ENCODE assay signal across 1 cellular context in the genomic region with DNA sequence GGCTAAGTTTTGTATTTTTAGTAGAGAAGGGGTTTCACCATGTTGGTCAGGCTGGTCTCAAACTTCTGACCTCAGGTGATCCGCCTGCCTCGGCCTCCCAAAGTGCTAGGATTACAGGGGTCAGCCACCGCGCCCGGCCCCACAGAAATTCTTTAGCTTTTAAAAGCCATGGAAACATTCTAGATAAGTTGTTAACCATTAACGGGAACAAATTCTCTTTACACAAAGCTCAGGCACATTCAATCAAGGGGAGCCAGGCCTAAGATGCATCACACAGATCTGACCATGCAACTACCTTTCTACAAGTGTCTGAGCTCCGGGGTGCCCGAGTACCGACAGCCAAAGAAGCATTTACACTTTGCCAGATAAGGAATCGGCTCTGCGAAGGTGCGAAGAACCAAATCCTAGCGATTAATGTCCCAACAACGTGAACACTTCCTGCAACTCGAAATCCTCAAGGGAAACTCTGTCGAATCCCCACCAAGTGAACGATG.
TF ChIP-seq lines count a peak whose summit lies in the region.

No MANE protein-coding gene starts in this region.

TF ChIP-seq in H1, 55 proteins besides CTCF, POLR2A, EP300 and RAD21:
- TF ChIP-seq ATF3 (IDR thresholded peaks at IDR 0.05; ENCODE audit: insufficient read depth, low read depth, low read length), result no peak
- TF ChIP-seq BCL11A (IDR thresholded peaks at IDR 0.05; ENCODE audit: low read depth in 2 of 2, low read length in 2 of 2), result no peak
- TF ChIP-seq CHD1 (IDR thresholded peaks at IDR 0.05; ENCODE audit: low read depth, low read length), result no peak
- no peak for TF ChIP-seq NRF1 (IDR thresholded peaks at IDR 0.05; ENCODE audit: low read depth, low read length)
- TF ChIP-seq CBX8 (IDR thresholded peaks at IDR 0.05; ENCODE audit: borderline replicate concordance, low read depth, low read length), result no peak
- no peak for TF ChIP-seq MAFK (IDR thresholded peaks at IDR 0.05; ENCODE audit: low read depth, low read length)
- no peak for TF ChIP-seq SP4 (IDR thresholded peaks at IDR 0.05; ENCODE audit: low read length)
- no peak for TF ChIP-seq SIRT6 (IDR thresholded peaks at IDR 0.05; ENCODE audit: low read length)
- no peak for TF ChIP-seq CREB1 (IDR thresholded peaks at IDR 0.05)
- no peak for TF ChIP-seq ATF2 (IDR thresholded peaks at IDR 0.05; ENCODE audit: low read length)
- no peak for TF ChIP-seq RFX5 (IDR thresholded peaks at IDR 0.05; ENCODE audit: borderline replicate concordance, low read depth, low read length)
- no peak for TF ChIP-seq YY1 (IDR thresholded peaks at IDR 0.05; ENCODE audit: low read depth, low read length)
- TF ChIP-seq PHF8 (conservative IDR thresholded peaks at IDR 0.05; ENCODE audit: low read depth, low read length), result no peak
- TF ChIP-seq ZNF274 (IDR thresholded peaks at IDR 0.05; ENCODE audit: borderline replicate concordance, extremely low read depth, low read length), result no peak
- TF ChIP-seq BRCA1 (IDR thresholded peaks at IDR 0.05; ENCODE audit: low read depth, low read length), result no peak
- TF ChIP-seq SIN3A (conservative IDR thresholded peaks at IDR 0.05 in 1 of 2, IDR thresholded peaks at IDR 0.05 in 1 of 2; ENCODE audit: low read depth in 1 of 2, low read length in 2 of 2), result no peak
